Comparison of ENCODE assay signal across 8 cellular contexts in genomic region chr16:27867122-27868110, GRCh38.
A peak's percentile ranks its signal among the peaks of the same experiment; 100 is the strongest.
DNase-seq lines count a peak whose midpoint lies in the region; ATAC-seq and TF ChIP-seq lines count a peak whose summit lies in the region.

No MANE protein-coding gene starts in this region.

- no peaks in the 10 kb centered on the region for H3K27me3 Mint-ChIP-seq in activated naive CD8-positive, alpha-beta T cell treated with anti-CD3 and anti-CD28 coated beads, Interleukin-2, amount 50 U/mL, for 24 hours

- H3K4me3 Mint-ChIP-seq in activated naive CD8-positive, alpha-beta T cell treated with anti-CD3 and anti-CD28 coated beads, Interleukin-2, amount 50 U/mL, for 24 hours, result no peak overlapping the region

- TF ChIP-seq EP300 in Ishikawa (IDR thresholded peaks at IDR 0.05; ENCODE audit: borderline replicate concordance), result no peak

- no peaks in the 10 kb centered on the region for H3K36me3 Mint-ChIP-seq in activated naive CD8-positive, alpha-beta T cell treated with anti-CD3 and anti-CD28 coated beads, Interleukin-2, amount 50 U/mL, for 24 hours (ENCODE audit: low read depth)

- peak; percentile 88 for TF ChIP-seq RAD21 in Ishikawa (IDR thresholded peaks at IDR 0.05; ENCODE audit: low read depth)

- ATAC-seq in activated naive CD8-positive, alpha-beta T cell treated with anti-CD3 and anti-CD28 coated beads, Interleukin-2, amount 50 U/mL, for 24 hours, result peak; percentile 69
- no peak for ATAC-seq in GM18909 (IDR thresholded peaks at IDR 0.05; ENCODE audit: poor library complexity, unreplicated experiment)

- no peak overlapping the region for H3K27ac Mint-ChIP-seq in activated naive CD8-positive, alpha-beta T cell treated with anti-CD3 and anti-CD28 coated beads, Interleukin-2, amount 50 U/mL, for 24 hours

- H3K9me3 Mint-ChIP-seq in activated naive CD8-positive, alpha-beta T cell treated with anti-CD3 and anti-CD28 coated beads, Interleukin-2, amount 50 U/mL, for 24 hours, result peaks cover 22% of the 10 kb centered on the region

- no peaks in the 10 kb centered on the region for H3K4me1 Mint-ChIP-seq in activated naive CD8-positive, alpha-beta T cell treated with anti-CD3 and anti-CD28 coated beads, Interleukin-2, amount 50 U/mL, for 24 hours

- peak; percentile 90 for DNase-seq in DMS 273 (lab: John Stamatoyannopoulos, UW; ENCODE audit: unreplicated experiment)
- peak; percentile 70 for DNase-seq in SKM-1 (lab: John Stamatoyannopoulos, UW; ENCODE audit: unreplicated experiment)
- DNase-seq in activated naive CD8-positive, alpha-beta T cell treated with anti-CD3 and anti-CD28 coated beads, Interleukin-2, amount 50 U/mL, for 24 hours, result peak; percentile 79
- DNase-seq in hypothalamus (lab: John Stamatoyannopoulos, UW), result peak in 36 of 51 donors; percentile 4 to 72 (median 36)
- DNase-seq in stimulated activated CD4-positive, alpha-beta T cell treated with anti-CD3 and anti-CD28 coated beads, Interleukin-15, amount 100 ng/mL, for 24 hours, result peak; percentile 84
- DNase-seq in NCI-H1694 (lab: John Stamatoyannopoulos, UW), result no peak

TF ChIP-seq in Ishikawa, 13 proteins besides CTCF, POLR2A, EP300 and RAD21:
- no peak for TF ChIP-seq TAF1 (IDR thresholded peaks at IDR 0.05; ENCODE audit: low read depth)
- TF ChIP-seq MAX (IDR thresholded peaks at IDR 0.05), result no peak
- TF ChIP-seq TEAD4 (IDR thresholded peaks at IDR 0.05), result no peak
- TF ChIP-seq ZBTB7A (IDR thresholded peaks at IDR 0.05; ENCODE audit: low read depth), result 0 out of 2 replicates have a peak, but pooled peaks have one; percentile 65
- no peak for TF ChIP-seq YY1 (IDR thresholded peaks at IDR 0.05; ENCODE audit: low read depth)
- TF ChIP-seq TCF12 (IDR thresholded peaks at IDR 0.05; ENCODE audit: low read depth), result peak; percentile 23; the same call in 1 of the 2 replicates
- TF ChIP-seq, protein P1, sequence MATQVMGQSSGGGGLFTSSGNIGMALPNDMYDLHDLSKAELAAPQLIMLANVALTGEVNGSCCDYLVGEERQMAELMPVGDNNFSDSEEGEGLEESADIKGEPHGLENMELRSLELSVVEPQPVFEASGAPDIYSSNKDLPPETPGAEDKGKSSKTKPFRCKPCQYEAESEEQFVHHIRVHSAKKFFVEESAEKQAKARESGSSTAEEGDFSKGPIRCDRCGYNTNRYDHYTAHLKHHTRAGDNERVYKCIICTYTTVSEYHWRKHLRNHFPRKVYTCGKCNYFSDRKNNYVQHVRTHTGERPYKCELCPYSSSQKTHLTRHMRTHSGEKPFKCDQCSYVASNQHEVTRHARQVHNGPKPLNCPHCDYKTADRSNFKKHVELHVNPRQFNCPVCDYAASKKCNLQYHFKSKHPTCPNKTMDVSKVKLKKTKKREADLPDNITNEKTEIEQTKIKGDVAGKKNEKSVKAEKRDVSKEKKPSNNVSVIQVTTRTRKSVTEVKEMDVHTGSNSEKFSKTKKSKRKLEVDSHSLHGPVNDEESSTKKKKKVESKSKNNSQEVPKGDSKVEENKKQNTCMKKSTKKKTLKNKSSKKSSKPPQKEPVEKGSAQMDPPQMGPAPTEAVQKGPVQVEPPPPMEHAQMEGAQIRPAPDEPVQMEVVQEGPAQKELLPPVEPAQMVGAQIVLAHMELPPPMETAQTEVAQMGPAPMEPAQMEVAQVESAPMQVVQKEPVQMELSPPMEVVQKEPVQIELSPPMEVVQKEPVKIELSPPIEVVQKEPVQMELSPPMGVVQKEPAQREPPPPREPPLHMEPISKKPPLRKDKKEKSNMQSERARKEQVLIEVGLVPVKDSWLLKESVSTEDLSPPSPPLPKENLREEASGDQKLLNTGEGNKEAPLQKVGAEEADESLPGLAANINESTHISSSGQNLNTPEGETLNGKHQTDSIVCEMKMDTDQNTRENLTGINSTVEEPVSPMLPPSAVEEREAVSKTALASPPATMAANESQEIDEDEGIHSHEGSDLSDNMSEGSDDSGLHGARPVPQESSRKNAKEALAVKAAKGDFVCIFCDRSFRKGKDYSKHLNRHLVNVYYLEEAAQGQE (IDR thresholded peaks at IDR 0.05; ENCODE audit: low read depth), result no peak
- TF ChIP-seq EGR1 (IDR thresholded peaks at IDR 0.05), result no peak
- no peak for TF ChIP-seq NFIC (IDR thresholded peaks at IDR 0.05)
- TF ChIP-seq CEBPB (IDR thresholded peaks at IDR 0.05), result no peak
- no peak for TF ChIP-seq CREB1 (IDR thresholded peaks at IDR 0.05; ENCODE audit: low read depth)
- TF ChIP-seq FOXM1 (IDR thresholded peaks at IDR 0.05; ENCODE audit: borderline replicate concordance, low read depth), result no peak
- TF ChIP-seq USF1 (IDR thresholded peaks at IDR 0.05), result no peak
